In the genomic region with DNA sequence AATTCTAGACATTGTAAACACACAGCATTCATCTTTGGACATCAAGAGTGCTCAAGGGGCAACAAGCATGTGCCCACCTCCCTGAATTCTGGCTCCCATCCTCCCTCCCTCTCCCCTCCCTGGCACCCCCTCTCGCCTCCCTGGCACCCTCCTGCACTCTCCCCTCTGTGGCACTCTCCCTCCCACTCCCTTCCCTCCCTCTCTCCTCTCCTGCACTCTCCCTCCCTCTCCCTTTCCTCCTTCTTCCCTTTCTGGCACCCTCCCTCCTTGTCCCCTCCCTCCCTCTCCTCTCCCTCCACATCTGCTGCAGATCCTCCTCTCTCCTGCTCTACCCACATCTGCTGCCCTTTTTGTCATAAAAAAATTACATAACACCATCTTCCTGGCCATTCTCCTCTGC, we compare ENCODE assay signal across 17 cellular contexts.
"Had no signal": no experiment of that assay in that cellular context is flagged by ENCODE, and none has a peak within 500 bp of the region (broad histone marks: within the 10 kb centered on the region; RNA-seq: fewer than 3 reads in every experiment).

No MANE protein-coding gene starts in this region.

- H3K27ac Mint-ChIP-seq: activated CD4-positive, alpha-beta memory T cell treated with anti-CD3 and anti-CD28 coated beads for 36 hours; activated naive CD8-positive, alpha-beta T cell treated with anti-CD3 and anti-CD28 coated beads for 36 hours; activated T-cell treated with anti-CD3 and anti-CD28 coated beads, Interleukin-2, amount 50 U/mL, for 72 hours; natural killer cell treated with Interleukin-12 subunit alpha and Interleukin-12 subunit beta and Interleukin-15 and Interleukin-18, amount 100 ng/mL, for 72 hours had no signal

- H3K27me3 Mint-ChIP-seq: activated naive CD8-positive, alpha-beta T cell treated with anti-CD3 and anti-CD28 coated beads for 36 hours had no signal

- H3K27me3 ChIP-seq: breast epithelium, esophagus muscularis mucosa, suprapubic skin had no signal

- H3K36me3 ChIP-seq: breast epithelium, esophagus muscularis mucosa, suprapubic skin had no signal

- H3K9me3 Mint-ChIP-seq: activated CD4-positive, alpha-beta memory T cell treated with anti-CD3 and anti-CD28 coated beads for 36 hours; activated naive CD8-positive, alpha-beta T cell treated with anti-CD3 and anti-CD28 coated beads for 36 hours; activated T-cell treated with anti-CD3 and anti-CD28 coated beads, Interleukin-2, amount 50 U/mL, for 72 hours; natural killer cell treated with Interleukin-12 subunit alpha and Interleukin-12 subunit beta and Interleukin-15 and Interleukin-18, amount 100 ng/mL, for 72 hours had no signal

- DNase-seq: activated CD4-positive, alpha-beta memory T cell treated with anti-CD3 and anti-CD28 coated beads for 36 hours; activated gamma-delta T cell treated with Interleukin-2 at 50 U/mL for 16 hours; activated naive CD8-positive, alpha-beta T cell treated with anti-CD3 and anti-CD28 coated beads for 36 hours; activated T-cell treated with anti-CD3 and anti-CD28 coated beads, Interleukin-2, amount 50 U/mL, for 72 hours; anterior cingulate cortex; foreskin fibroblast; left colon; mammary epithelial cell; psoas muscle; stimulated activated CD4-positive, alpha-beta T cell treated with anti-CD3 and anti-CD28 coated beads, Interleukin-12 subunit alpha, Interleukin-12 subunit beta, amount 100 ng/mL, for 4 hours; stimulated activated naive CD4-positive, alpha-beta T cell; T1000 had no signal

- H3K4me1 Mint-ChIP-seq: activated naive CD8-positive, alpha-beta T cell treated with anti-CD3 and anti-CD28 coated beads for 36 hours had no signal

- ATAC-seq: activated T-cell treated with anti-CD3 and anti-CD28 coated beads, Interleukin-2, amount 50 U/mL, for 72 hours; left colon; natural killer cell treated with Interleukin-12 subunit alpha and Interleukin-12 subunit beta and Interleukin-15 and Interleukin-18, amount 100 ng/mL, for 72 hours; psoas muscle had no signal

- H3K27ac ChIP-seq: breast epithelium, esophagus muscularis mucosa, psoas muscle, suprapubic skin, VCaP had no signal

- H3K4me3 ChIP-seq: breast epithelium, esophagus muscularis mucosa, psoas muscle, suprapubic skin had no signal

- H3K4me1 ChIP-seq: breast epithelium, psoas muscle had no signal

- H3K4me3 Mint-ChIP-seq: activated CD4-positive, alpha-beta memory T cell treated with anti-CD3 and anti-CD28 coated beads for 36 hours; activated naive CD8-positive, alpha-beta T cell treated with anti-CD3 and anti-CD28 coated beads for 36 hours; activated T-cell treated with anti-CD3 and anti-CD28 coated beads, Interleukin-2, amount 50 U/mL, for 72 hours; natural killer cell treated with Interleukin-12 subunit alpha and Interleukin-12 subunit beta and Interleukin-15 and Interleukin-18, amount 100 ng/mL, for 72 hours had no signal

- H3K9me3 ChIP-seq: breast epithelium, esophagus muscularis mucosa, psoas muscle, suprapubic skin had no signal

- H3K36me3 Mint-ChIP-seq: activated CD4-positive, alpha-beta memory T cell treated with anti-CD3 and anti-CD28 coated beads for 36 hours; activated naive CD8-positive, alpha-beta T cell treated with anti-CD3 and anti-CD28 coated beads for 36 hours; natural killer cell treated with Interleukin-12 subunit alpha and Interleukin-12 subunit beta and Interleukin-15 and Interleukin-18, amount 100 ng/mL, for 72 hours had no signal
